Comparison of ENCODE assay signal across 25 cellular contexts in the genomic region with DNA sequence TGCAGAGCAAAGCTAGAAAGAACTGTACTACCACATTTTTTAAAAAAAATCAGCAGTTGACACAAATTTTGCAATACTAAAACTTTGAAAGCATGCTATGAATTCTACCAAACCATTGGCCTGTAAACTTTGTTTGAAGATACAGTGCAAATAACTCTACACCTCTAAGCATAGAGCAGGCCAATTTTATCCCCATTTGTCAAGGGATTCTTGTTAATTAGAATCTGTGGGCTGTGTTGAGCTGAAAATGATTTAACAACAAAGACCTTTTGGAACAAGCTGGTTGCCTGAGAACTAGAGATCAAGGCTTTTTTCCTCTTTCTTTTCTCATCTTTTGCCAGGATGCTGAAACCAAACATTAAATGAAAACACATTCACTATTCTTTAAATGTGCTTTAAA.
"Had no signal": no experiment of that assay in that cellular context is flagged by ENCODE, and none has a peak within 500 bp of the region (broad histone marks: within the 10 kb centered on the region; RNA-seq: fewer than 3 reads in every experiment).

No MANE protein-coding gene starts in this region.

- H3K36me3 ChIP-seq: esophagus squamous epithelium, heart left ventricle, pancreas, right lobe of liver, spleen, tibial artery, upper lobe of left lung, uterus had no signal

- H3K27ac Mint-ChIP-seq: naive thymus-derived CD8-positive, alpha-beta T cell; progenitor cell of endocrine pancreas; stimulated activated memory B cell treated with anti-CD40 and anti-IgM and Interleukin-4, amounts not matched to agents 10 μg/mL and 1 μg/mL and 100 μg/mL, for 72 hours; stimulated activated naive CD8-positive, alpha-beta T cell treated with anti-CD3 and anti-CD28 coated beads, Interleukin-15, Interleukin-2, amounts not matched to agents 100 ng/mL and 50 ng/mL, for 24 hours had no signal

- H3K36me3 Mint-ChIP-seq: naive thymus-derived CD8-positive, alpha-beta T cell; stimulated activated memory B cell treated with anti-CD40 and anti-IgM and Interleukin-4, amounts not matched to agents 10 μg/mL and 1 μg/mL and 100 μg/mL, for 72 hours had no signal

- ATAC-seq: heart left ventricle; mucosa of descending colon; naive thymus-derived CD8-positive, alpha-beta T cell; pancreas; right lobe of liver; stimulated activated memory B cell treated with anti-CD40 and anti-IgM and Interleukin-4, amounts not matched to agents 10 μg/mL and 1 μg/mL and 100 μg/mL, for 72 hours had no signal

- H3K27me3 ChIP-seq: dorsolateral prefrontal cortex, esophagus squamous epithelium, heart left ventricle, pancreas, right lobe of liver, spleen, tibial artery, upper lobe of left lung, uterus had no signal

- H3K4me1 ChIP-seq: esophagus squamous epithelium, heart left ventricle, pancreas, right lobe of liver, spleen, tibial artery, upper lobe of left lung had no signal

- DNase-seq: cortex of kidney; dorsolateral prefrontal cortex; effector CD8-positive, alpha-beta T cell; esophagus squamous epithelium; foreskin melanocyte; heart left ventricle; hippocampal formation; kidney glomerular epithelial cell; mammary epithelial cell; mucosa of descending colon; naive thymus-derived CD8-positive, alpha-beta T cell; occipital lobe; pancreas; retina; right lobe of liver; spleen; stimulated activated CD4-positive, alpha-beta T cell treated with anti-CD3 and anti-CD28 coated beads, Interleukin-15, amount 100 ng/mL, for 24 hours; stimulated activated CD4-positive, alpha-beta T cell treated with anti-CD3 and anti-CD28 coated beads, Interleukin-1b, Interleukin-23, amount 100 ng/mL, for 48 hours; stimulated activated CD4-positive, alpha-beta T cell treated with anti-CD3 and anti-CD28 coated beads, Interleukin-4, amount 100 ng/mL, for 24 hours; tibial artery; upper lobe of left lung; uterus had no signal

- H3K4me1 Mint-ChIP-seq: naive thymus-derived CD8-positive, alpha-beta T cell; stimulated activated memory B cell treated with anti-CD40 and anti-IgM and Interleukin-4, amounts not matched to agents 10 μg/mL and 1 μg/mL and 100 μg/mL, for 72 hours had no signal

- H3K4me3 ChIP-seq: dorsolateral prefrontal cortex, esophagus squamous epithelium, heart left ventricle, mucosa of descending colon, pancreas, right lobe of liver, spleen, tibial artery, upper lobe of left lung, uterus had no signal

- H3K27me3 Mint-ChIP-seq: naive thymus-derived CD8-positive, alpha-beta T cell; progenitor cell of endocrine pancreas; stimulated activated memory B cell treated with anti-CD40 and anti-IgM and Interleukin-4, amounts not matched to agents 10 μg/mL and 1 μg/mL and 100 μg/mL, for 72 hours; stimulated activated naive CD8-positive, alpha-beta T cell treated with anti-CD3 and anti-CD28 coated beads, Interleukin-15, Interleukin-2, amounts not matched to agents 100 ng/mL and 50 ng/mL, for 24 hours had no signal

- H3K9me3 ChIP-seq: esophagus squamous epithelium, heart left ventricle, pancreas, right lobe of liver, spleen, tibial artery, upper lobe of left lung, uterus had no signal

- H3K27ac ChIP-seq: dorsolateral prefrontal cortex, esophagus squamous epithelium, heart left ventricle, pancreas, right lobe of liver, spleen, tibial artery, upper lobe of left lung, uterus had no signal

- H3K4me3 Mint-ChIP-seq: naive thymus-derived CD8-positive, alpha-beta T cell; stimulated activated memory B cell treated with anti-CD40 and anti-IgM and Interleukin-4, amounts not matched to agents 10 μg/mL and 1 μg/mL and 100 μg/mL, for 72 hours; stimulated activated naive CD8-positive, alpha-beta T cell treated with anti-CD3 and anti-CD28 coated beads, Interleukin-15, Interleukin-2, amounts not matched to agents 100 ng/mL and 50 ng/mL, for 24 hours had no signal
